In the genomic region with DNA sequence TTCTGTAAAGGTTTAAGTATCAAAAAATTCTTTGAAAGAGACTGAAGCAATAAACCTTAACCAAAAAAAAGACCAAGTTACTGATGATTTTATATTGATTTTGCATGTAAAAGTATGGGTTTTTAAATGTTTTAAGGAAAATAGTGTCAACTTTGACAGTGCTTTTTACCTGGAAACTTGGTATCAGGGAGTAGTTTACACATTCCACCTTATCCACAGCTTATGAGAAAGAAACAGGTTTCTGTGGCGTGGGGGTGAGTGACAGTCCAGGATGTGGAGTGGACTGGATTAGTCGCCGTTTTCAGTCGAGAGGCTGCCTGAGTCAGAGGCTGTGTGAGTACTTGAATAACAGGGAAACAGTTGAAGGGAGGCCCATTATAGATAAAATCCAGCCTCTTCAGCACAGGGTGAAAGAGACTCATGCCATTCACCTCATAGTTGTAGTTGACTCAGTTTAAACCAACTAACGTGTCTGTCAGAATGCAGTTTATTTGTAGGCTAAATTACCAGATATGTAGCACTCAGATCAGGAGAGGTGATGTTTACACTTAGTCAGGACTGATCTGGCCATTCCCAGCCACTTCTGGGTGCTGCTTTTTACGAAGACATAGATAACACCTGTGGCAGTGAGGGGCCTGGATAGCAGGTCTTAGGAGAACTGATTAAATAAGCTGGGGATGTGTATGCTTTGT, we compare ENCODE assay signal across 8 cellular contexts. TPM values are rescaled to one million over a fixed set of nuclear protein-coding genes. Genes with fewer than 3 reads are reported as not detected.
DNase-seq lines count a peak whose midpoint lies in the region; ATAC-seq lines count a peak whose summit lies in the region.

No MANE protein-coding gene starts in this region.

- peak overlapping the region; percentile 81 for H3K27ac ChIP-seq in CD4-positive, CD25-positive, alpha-beta regulatory T cell (ENCODE audit: insufficient read depth, low read length, poor library complexity, severe bottlenecking)

- H3K27me3 Mint-ChIP-seq in CD4-positive, CD25-positive, alpha-beta regulatory T cell, result no peaks in the 10 kb centered on the region

- H3K4me1 ChIP-seq in CD4-positive, CD25-positive, alpha-beta regulatory T cell (ENCODE audit: control insufficient read depth, insufficient read depth, low read length, poor library complexity, severe bottlenecking), result peaks cover 70% of the 10 kb centered on the region

- peak overlapping the region; percentile 96 for H3K4me3 ChIP-seq in CD4-positive, CD25-positive, alpha-beta regulatory T cell (ENCODE audit: low read depth, low read length)

- no peaks in the 10 kb centered on the region for H3K9me3 ChIP-seq in CD4-positive, CD25-positive, alpha-beta regulatory T cell (ENCODE audit: control insufficient read depth in 2 of 2, low read length in 2 of 2)

- H3K27me3 ChIP-seq in CD4-positive, CD25-positive, alpha-beta regulatory T cell (ENCODE audit: control insufficient read depth, insufficient read depth, low read length), result no peaks in the 10 kb centered on the region

- peak in 2 of 3 donors; percentile 31 to 73 for DNase-seq in CD4-positive, CD25-positive, alpha-beta regulatory T cell
- DNase-seq in NCI-H69 (lab: John Stamatoyannopoulos, UW) (peak; percentile 30), iris pigment epithelial cell (ENCODE audit: low read depth) (peak; percentile 92), 8988T (no peak)
- peak; percentile 73 for DNase-seq in activated naive CD4-positive, alpha-beta T cell treated with anti-CD3 and anti-CD28 coated beads, Interleukin-2, amount 50 U/mL, for 16 hours
- peak; percentile 43 to 68 for DNase-seq in stimulated activated CD8-positive, alpha-beta memory T cell treated with anti-CD3 and anti-CD28 coated beads, Interleukin-2, amount 100 ng/mL, for 48 hours (ENCODE audit: low read depth in 2 of 2)
- no peak for DNase-seq in central memory CD4-positive, alpha-beta T cell

- H3K4me1 Mint-ChIP-seq in CD4-positive, CD25-positive, alpha-beta regulatory T cell, result peaks cover 20 to 88% (median 69%) of the 10 kb centered on the region in 4 donors

- H3K4me3 Mint-ChIP-seq in CD4-positive, CD25-positive, alpha-beta regulatory T cell, result peak overlapping the region; percentile 92 to 93 (median 93)

- ATAC-seq in CD4-positive, CD25-positive, alpha-beta regulatory T cell (ENCODE audit: low read depth in 2 of 2), result peak; percentile 54 to 58
- peak; percentile 35 for ATAC-seq in GM21825 (IDR thresholded peaks at IDR 0.05; ENCODE audit: unreplicated experiment)

- peaks cover 43% of the 10 kb centered on the region for H3K36me3 Mint-ChIP-seq in CD4-positive, CD25-positive, alpha-beta regulatory T cell

- peak overlapping the region; percentile 80 to 96 (median 95) for H3K27ac Mint-ChIP-seq in CD4-positive, CD25-positive, alpha-beta regulatory T cell

- H3K36me3 ChIP-seq in CD4-positive, CD25-positive, alpha-beta regulatory T cell (ENCODE audit: control insufficient read depth, insufficient read depth, low read length), result peaks cover 15% of the 10 kb centered on the region

- peaks cover 0 to 2% (median 0%) of the 10 kb centered on the region in 7 donors for H3K9me3 Mint-ChIP-seq in CD4-positive, CD25-positive, alpha-beta regulatory T cell

RNA-seq across cellular contexts. Expression of a gene that starts 0.6 kb away (rescaled TPM):
- total RNA-seq in CD4-positive, CD25-positive, alpha-beta regulatory T cell, result 206 TPM
- polyA plus RNA-seq in CD4-positive, CD25-positive, alpha-beta regulatory T cell, result 100 to 1,000 TPM; 262 to 418 (median 324) TPM

RNA-seq across cellular contexts. Expression of a gene that starts 49.6 kb away (rescaled TPM):
- 8.6 TPM for total RNA-seq in CD4-positive, CD25-positive, alpha-beta regulatory T cell
- polyA plus RNA-seq in CD4-positive, CD25-positive, alpha-beta regulatory T cell, result 10 to 100 TPM in 2 of 4 donors, 1 to 10 TPM in 2; 6.1 to 22.6 (median 10.5) TPM

Comparison
In these comparisons a context has a peak if more than half of its experiments do, and no peak if none do; other contexts are left out.
1. DNase-seq: peak in CD4-positive, CD25-positive, alpha-beta regulatory T cell (2 of 3), NCI-H69 (single experiment), activated naive CD4-positive, alpha-beta T cell treated with anti-CD3 and anti-CD28 coated beads, Interleukin-2, amount 50 U/mL, for 16 hours (single experiment), iris pigment epithelial cell (single experiment) and stimulated activated CD8-positive, alpha-beta memory T cell treated with anti-CD3 and anti-CD28 coated beads, Interleukin-2, amount 100 ng/mL, for 48 hours (2 of 2); none in 8988T (single experiment) and central memory CD4-positive, alpha-beta T cell (single experiment).